ENCODE assay signal across 14 cellular contexts in the genomic region with DNA sequence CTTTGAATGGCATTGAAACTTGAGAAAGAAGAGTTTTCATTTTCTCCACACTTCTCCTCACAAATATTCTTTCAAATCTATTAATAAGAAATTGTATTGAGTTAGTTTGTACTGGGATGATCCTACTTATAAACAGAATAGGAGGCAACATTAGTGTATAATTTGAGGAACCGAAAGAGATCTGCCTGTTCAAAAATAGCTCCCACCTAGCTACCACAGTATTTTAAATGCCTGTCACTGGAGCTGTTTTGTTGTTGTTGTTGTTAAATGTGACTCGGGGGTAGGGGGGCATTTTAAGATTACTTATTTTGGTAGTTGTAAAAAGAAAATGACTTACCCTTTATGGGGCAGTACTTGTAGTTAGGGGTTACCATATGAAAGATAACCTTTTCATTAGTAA. TPM values are rescaled to one million over a fixed set of nuclear protein-coding genes. Genes with fewer than 3 reads are reported as not detected.
DNase-seq lines count a peak whose midpoint lies in the region; ATAC-seq and TF ChIP-seq lines count a peak whose summit lies in the region.
"Had no signal": no experiment of that assay in that cellular context is flagged by ENCODE, and none has a peak within 500 bp of the region (broad histone marks: within the 10 kb centered on the region; RNA-seq: fewer than 3 reads in every experiment).

No MANE protein-coding gene starts in this region.

- H3K36me3 ChIP-seq in OCI-LY3 (replicated peaks; ENCODE audit: low read depth, low read length) (no peaks in the 10 kb centered on the region), ovary (no peaks in the 10 kb centered on the region)
- H3K36me3 ChIP-seq: BLaER1 had no signal

- H3K36me3 Mint-ChIP-seq in stimulated activated memory B cell treated with anti-CD40 and anti-IgM and Interleukin-4, amounts not matched to agents 10 μg/mL and 1 μg/mL and 100 μg/mL, for 72 hours = no peaks in the 10 kb centered on the region
- H3K36me3 Mint-ChIP-seq: activated naive CD4-positive, alpha-beta T cell treated with anti-CD3 and anti-CD28 coated beads, Interleukin-2, amount 10 ng/mL, durations not matched to agents 7 days and 5 days had no signal

- H3K4me3 ChIP-seq in OCI-LY3 (ENCODE audit: low read length) (no peak overlapping the region), ovary (no peak overlapping the region)
- H3K4me3 ChIP-seq: BLaER1 had no signal

- H3K4me1 ChIP-seq in OCI-LY3 (ENCODE audit: low read length) (peaks cover 15% of the 10 kb centered on the region), ovary (ENCODE audit: insufficient read depth) (no peaks in the 10 kb centered on the region)

- DNase-seq in DMS 273 treated with DMSO at 0.1 percent for 48 hours (lab: John Stamatoyannopoulos, UW) (no peak), ovary (no peak)
- DNase-seq: activated naive CD4-positive, alpha-beta T cell treated with anti-CD3 and anti-CD28 coated beads, Interleukin-2, amount 10 ng/mL, durations not matched to agents 7 days and 5 days; foreskin melanocyte; H9; mesendoderm; SK-N-SH had no signal

- no peaks in the 10 kb centered on the region for H3K9me3 ChIP-seq in OCI-LY3 (ENCODE audit: insufficient read depth, low read length)
- no peaks in the 10 kb centered on the region for H3K9me3 ChIP-seq in ovary
- H3K9me3 ChIP-seq: BLaER1, SK-N-SH had no signal

- H2AFZ ChIP-seq in OCI-LY3 (ENCODE audit: low read depth, low read length) = no peak overlapping the region

- no peaks in the 10 kb centered on the region for H3K4me1 Mint-ChIP-seq in stimulated activated memory B cell treated with anti-CD40 and anti-IgM and Interleukin-4, amounts not matched to agents 10 μg/mL and 1 μg/mL and 100 μg/mL, for 72 hours
- H3K4me1 Mint-ChIP-seq: activated naive CD4-positive, alpha-beta T cell treated with anti-CD3 and anti-CD28 coated beads, Interleukin-2, amount 10 ng/mL, durations not matched to agents 7 days and 5 days; H9 had no signal

- no peak overlapping the region for H3K4me3 Mint-ChIP-seq in stimulated activated memory B cell treated with anti-CD40 and anti-IgM and Interleukin-4, amounts not matched to agents 10 μg/mL and 1 μg/mL and 100 μg/mL, for 72 hours
- H3K4me3 Mint-ChIP-seq: activated naive CD4-positive, alpha-beta T cell treated with anti-CD3 and anti-CD28 coated beads, Interleukin-2, amount 10 ng/mL, durations not matched to agents 7 days and 5 days; H9 had no signal

- H3K27me3 Mint-ChIP-seq in stimulated activated memory B cell treated with anti-CD40 and anti-IgM and Interleukin-4, amounts not matched to agents 10 μg/mL and 1 μg/mL and 100 μg/mL, for 72 hours = no peaks in the 10 kb centered on the region

- no peaks in the 10 kb centered on the region for H3K27me3 ChIP-seq in OCI-LY3 (ENCODE audit: low read depth, low read length)
- H3K27me3 ChIP-seq in ovary = no peaks in the 10 kb centered on the region
- H3K27me3 ChIP-seq: BLaER1 had no signal

- TF ChIP-seq CTCF in OCI-LY3 (IDR thresholded peaks at IDR 0.05; ENCODE audit: low read depth, low read length) (no peak), ovary (IDR thresholded peaks at IDR 0.05) (no peak)

- no peaks in the 10 kb centered on the region for H3K79me2 ChIP-seq in OCI-LY3 (ENCODE audit: low read length)

- no peak overlapping the region for H3K27ac Mint-ChIP-seq in stimulated activated memory B cell treated with anti-CD40 and anti-IgM and Interleukin-4, amounts not matched to agents 10 μg/mL and 1 μg/mL and 100 μg/mL, for 72 hours
- H3K27ac Mint-ChIP-seq: activated naive CD4-positive, alpha-beta T cell treated with anti-CD3 and anti-CD28 coated beads, Interleukin-2, amount 10 ng/mL, durations not matched to agents 7 days and 5 days; H9 had no signal

- peak overlapping the region; percentile 17; the same call in 1 of the 2 replicates for H3K4me2 ChIP-seq in OCI-LY3 (ENCODE audit: low read length)
- H3K4me2 ChIP-seq: BLaER1, SK-N-SH had no signal

- H3K27ac ChIP-seq in OCI-LY3 (ENCODE audit: low read length) (no peak overlapping the region), ovary (no peak overlapping the region)
- H3K27ac ChIP-seq: BLaER1 had no signal

- no peaks in the 10 kb centered on the region for H3K9me3 Mint-ChIP-seq in stimulated activated memory B cell treated with anti-CD40 and anti-IgM and Interleukin-4, amounts not matched to agents 10 μg/mL and 1 μg/mL and 100 μg/mL, for 72 hours
- H3K9me3 Mint-ChIP-seq: activated naive CD4-positive, alpha-beta T cell treated with anti-CD3 and anti-CD28 coated beads, Interleukin-2, amount 10 ng/mL, durations not matched to agents 7 days and 5 days; H9 had no signal

- TF ChIP-seq EP300 in ovary (IDR thresholded peaks at IDR 0.05) = no peak

- intact Hi-C loops in ovary (cut with DNase I) = no loop called here

- H3K9ac ChIP-seq in OCI-LY3 (ENCODE audit: low read length) = no peak overlapping the region
- H3K9ac ChIP-seq: BLaER1, SK-N-SH had no signal

- TF ChIP-seq POLR2A in ovary (IDR thresholded peaks at IDR 0.05) = no peak

- WGBS in ovary, 3 donors = 69 to 83% (median 78%) methylated on average over 2 of the region's 2 CpGs

- no peaks in the 10 kb centered on the region for H4K20me1 ChIP-seq in OCI-LY3 (ENCODE audit: insufficient read depth, low read length)
- H4K20me1 ChIP-seq: BLaER1 had no signal

- peak; percentile 88 for ATAC-seq in GM18909 (IDR thresholded peaks at IDR 0.05; ENCODE audit: poor library complexity, unreplicated experiment)
- peak; percentile 73 for ATAC-seq in GM21619 (IDR thresholded peaks at IDR 0.05; ENCODE audit: unreplicated experiment)
- ATAC-seq in HG03103 (IDR thresholded peaks at IDR 0.05; ENCODE audit: low read depth, unreplicated experiment) = peak; percentile 86
- ATAC-seq in stimulated activated memory B cell treated with anti-CD40 and anti-IgM and Interleukin-4, amounts not matched to agents 10 μg/mL and 1 μg/mL and 100 μg/mL, for 72 hours = no peak
- ATAC-seq in HG03108 (IDR thresholded peaks at IDR 0.05; ENCODE audit: unreplicated experiment) = no peak

RNA-seq across cellular contexts. Expression of a gene that starts 20.1 kb away (rescaled TPM):
- not detected for total RNA-seq in ovary
- polyA plus RNA-seq in ovary = under 1 TPM; 0.40 to 0.44 TPM

Comparison
In these comparisons a context has a peak if more than half of its experiments do, and no peak if none do; other contexts are left out.
1. ATAC-seq: peak in GM18909 (single experiment), GM21619 (single experiment) and HG03103 (single experiment); none in stimulated activated memory B cell treated with anti-CD40 and anti-IgM and Interleukin-4, amounts not matched to agents 10 μg/mL and 1 μg/mL and 100 μg/mL, for 72 hours (single experiment) and HG03108 (single experiment).